ENCODE assay signal across 8 cellular contexts in the genomic region with DNA sequence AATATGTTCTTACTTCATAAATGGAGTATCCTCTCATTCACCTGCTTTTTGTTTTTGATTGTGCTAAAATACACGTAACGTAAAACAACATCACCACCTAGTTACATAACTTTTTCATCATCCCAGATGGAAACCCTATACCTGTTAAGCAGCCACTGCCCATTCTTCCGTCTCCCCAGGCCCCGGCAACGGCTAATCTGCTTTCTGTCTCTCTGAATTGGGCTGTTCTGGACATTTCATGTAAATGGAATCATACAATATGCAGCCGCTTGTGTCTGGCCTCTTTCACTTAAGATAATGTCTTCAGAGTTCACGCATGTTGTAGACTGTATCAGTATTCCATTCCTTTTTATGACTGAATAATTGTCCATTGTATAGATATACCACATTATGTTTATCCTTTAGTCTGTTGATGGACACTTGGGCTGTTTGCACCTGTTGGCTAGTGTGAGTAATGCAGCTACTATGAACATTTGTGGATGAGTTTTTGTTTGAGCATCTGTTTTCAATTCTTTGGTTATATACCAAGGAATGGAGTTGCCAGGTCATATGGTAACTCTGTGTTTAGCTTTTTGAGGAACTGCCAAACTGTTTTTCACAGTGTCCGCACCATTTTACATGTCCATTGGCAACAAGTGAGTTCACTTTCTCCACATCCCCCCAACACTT. TPM values are rescaled to one million over a fixed set of nuclear protein-coding genes. Genes with fewer than 3 reads are reported as not detected.
DNase-seq lines count a peak whose midpoint lies in the region; ATAC-seq, FAIRE-seq and TF ChIP-seq lines count a peak whose summit lies in the region.

No MANE protein-coding gene starts in this region.

- peak overlapping the region in 1 of 2 donors; percentile 34 for H3K27ac Mint-ChIP-seq in stimulated activated naive CD8-positive, alpha-beta T cell treated with anti-CD3 and anti-CD28 coated beads, Interleukin-15, amount 100 ng/mL, for 72 hours

- peaks cover 75% of the 10 kb centered on the region for H3K4me1 Mint-ChIP-seq in stimulated activated naive CD8-positive, alpha-beta T cell treated with anti-CD3 and anti-CD28 coated beads, Interleukin-15, amount 100 ng/mL, for 72 hours

- no peaks in the 10 kb centered on the region for H3K9me3 Mint-ChIP-seq in stimulated activated naive CD8-positive, alpha-beta T cell treated with anti-CD3 and anti-CD28 coated beads, Interleukin-15, amount 100 ng/mL, for 72 hours

- peak overlapping the region; percentile 91 to 95 for H3K4me3 Mint-ChIP-seq in stimulated activated naive CD8-positive, alpha-beta T cell treated with anti-CD3 and anti-CD28 coated beads, Interleukin-15, amount 100 ng/mL, for 72 hours

- no peak overlapping the region for H3K4me3 ChIP-seq in fibroblast of mammary gland (ENCODE audit: control insufficient read depth, low read depth, low read length)

- FAIRE-seq in GM18507 (lab: Jason Lieb, UNC): peak; percentile 49

- TF ChIP-seq CTCF in fibroblast of mammary gland (conservative IDR thresholded peaks at IDR 0.05; ENCODE audit: control insufficient read depth, insufficient read depth, low read depth, low read length): peak; percentile 40

- DNase-seq in AG08396 (ENCODE audit: low spot score) (peak; percentile 57), GM18507 (ENCODE audit: extremely low spot score, insufficient read length, low read depth) (no peak), fibroblast of mammary gland (ENCODE audit: low read depth) (peak; percentile 92), COLO829 (ENCODE audit: low spot score) (no peak), mucosa of gallbladder (ENCODE audit: low spot score) (no peak)
- DNase-seq in stimulated activated naive CD8-positive, alpha-beta T cell treated with anti-CD3 and anti-CD28 coated beads, Interleukin-15, amount 100 ng/mL, for 72 hours: no peak

- ATAC-seq in SK-N-SH treated with all-trans-retinoic acid at 6 μM for 48 hours (peak; percentile 5; the same call in 2 of the 3 replicates), GM18517 (IDR thresholded peaks at IDR 0.05; ENCODE audit: unreplicated experiment) (no peak)
- no peak for ATAC-seq in stimulated activated naive CD8-positive, alpha-beta T cell treated with anti-CD3 and anti-CD28 coated beads, Interleukin-15, amount 100 ng/mL, for 72 hours

- peaks cover 22% of the 10 kb centered on the region for H3K27me3 Mint-ChIP-seq in stimulated activated naive CD8-positive, alpha-beta T cell treated with anti-CD3 and anti-CD28 coated beads, Interleukin-15, amount 100 ng/mL, for 72 hours

TF ChIP-seq in SK-N-SH treated with all-trans-retinoic acid at 6 μM for 48 hours, 23 proteins besides CTCF, POLR2A, EP300 and RAD21:
- TF ChIP-seq GLIS3 (CRISPR knock-in tag; IDR thresholded peaks at IDR 0.05) (no peak), PPARA (CRISPR knock-in tag; IDR thresholded peaks at IDR 0.05; ENCODE audit: borderline replicate concordance) (no peak), ESRRG (CRISPR knock-in tag; IDR thresholded peaks at IDR 0.05) (no peak), SNAI2 (CRISPR knock-in tag; IDR thresholded peaks at IDR 0.05) (peak; percentile 71; the same call in 1 of the 2 replicates), ZNF8 (CRISPR knock-in tag; IDR thresholded peaks at IDR 0.05) (peak; percentile 100), ZFP30 (CRISPR knock-in tag; IDR thresholded peaks at IDR 0.05) (no peak), BACH2 (CRISPR knock-in tag; IDR thresholded peaks at IDR 0.05; ENCODE audit: borderline replicate concordance) (no peak), TCF4 (CRISPR knock-in tag; IDR thresholded peaks at IDR 0.05; ENCODE audit: borderline replicate concordance) (no peak), ARNTL (CRISPR knock-in tag; IDR thresholded peaks at IDR 0.05; ENCODE audit: borderline replicate concordance, low read depth) (no peak), RARB (CRISPR knock-in tag; IDR thresholded peaks at IDR 0.05) (no peak)
- TF ChIP-seq, protein P1, sequence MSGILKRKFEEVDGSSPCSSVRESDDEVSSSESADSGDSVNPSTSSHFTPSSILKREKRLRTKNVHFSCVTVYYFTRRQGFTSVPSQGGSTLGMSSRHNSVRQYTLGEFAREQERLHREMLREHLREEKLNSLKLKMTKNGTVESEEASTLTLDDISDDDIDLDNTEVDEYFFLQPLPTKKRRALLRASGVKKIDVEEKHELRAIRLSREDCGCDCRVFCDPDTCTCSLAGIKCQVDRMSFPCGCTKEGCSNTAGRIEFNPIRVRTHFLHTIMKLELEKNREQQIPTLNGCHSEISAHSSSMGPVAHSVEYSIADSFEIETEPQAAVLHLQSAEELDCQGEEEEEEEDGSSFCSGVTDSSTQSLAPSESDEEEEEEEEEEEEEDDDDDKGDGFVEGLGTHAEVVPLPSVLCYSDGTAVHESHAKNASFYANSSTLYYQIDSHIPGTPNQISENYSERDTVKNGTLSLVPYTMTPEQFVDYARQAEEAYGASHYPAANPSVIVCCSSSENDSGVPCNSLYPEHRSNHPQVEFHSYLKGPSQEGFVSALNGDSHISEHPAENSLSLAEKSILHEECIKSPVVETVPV (CRISPR knock-in tag; IDR thresholded peaks at IDR 0.05): no peak
- TF ChIP-seq, protein P2, sequence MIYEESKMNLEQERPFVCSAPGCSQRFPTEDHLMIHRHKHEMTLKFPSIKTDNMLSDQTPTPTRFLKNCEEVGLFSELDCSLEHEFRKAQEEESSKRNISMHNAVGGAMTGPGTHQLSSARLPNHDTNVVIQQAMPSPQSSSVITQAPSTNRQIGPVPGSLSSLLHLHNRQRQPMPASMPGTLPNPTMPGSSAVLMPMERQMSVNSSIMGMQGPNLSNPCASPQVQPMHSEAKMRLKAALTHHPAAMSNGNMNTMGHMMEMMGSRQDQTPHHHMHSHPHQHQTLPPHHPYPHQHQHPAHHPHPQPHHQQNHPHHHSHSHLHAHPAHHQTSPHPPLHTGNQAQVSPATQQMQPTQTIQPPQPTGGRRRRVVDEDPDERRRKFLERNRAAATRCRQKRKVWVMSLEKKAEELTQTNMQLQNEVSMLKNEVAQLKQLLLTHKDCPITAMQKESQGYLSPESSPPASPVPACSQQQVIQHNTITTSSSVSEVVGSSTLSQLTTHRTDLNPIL (CRISPR knock-in tag; IDR thresholded peaks at IDR 0.05; ENCODE audit: low read depth): no peak
- TF ChIP-seq, protein P3, sequence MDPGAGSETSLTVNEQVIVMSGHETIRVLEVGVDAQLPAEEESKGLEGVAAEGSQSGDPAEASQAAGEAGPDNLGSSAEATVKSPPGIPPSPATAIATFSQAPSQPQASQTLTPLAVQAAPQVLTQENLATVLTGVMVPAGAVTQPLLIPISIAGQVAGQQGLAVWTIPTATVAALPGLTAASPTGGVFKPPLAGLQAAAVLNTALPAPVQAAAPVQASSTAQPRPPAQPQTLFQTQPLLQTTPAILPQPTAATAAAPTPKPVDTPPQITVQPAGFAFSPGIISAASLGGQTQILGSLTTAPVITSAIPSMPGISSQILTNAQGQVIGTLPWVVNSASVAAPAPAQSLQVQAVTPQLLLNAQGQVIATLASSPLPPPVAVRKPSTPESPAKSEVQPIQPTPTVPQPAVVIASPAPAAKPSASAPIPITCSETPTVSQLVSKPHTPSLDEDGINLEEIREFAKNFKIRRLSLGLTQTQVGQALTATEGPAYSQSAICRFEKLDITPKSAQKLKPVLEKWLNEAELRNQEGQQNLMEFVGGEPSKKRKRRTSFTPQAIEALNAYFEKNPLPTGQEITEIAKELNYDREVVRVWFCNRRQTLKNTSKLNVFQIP (CRISPR knock-in tag; IDR thresholded peaks at IDR 0.05; ENCODE audit: borderline replicate concordance, low read depth): no peak

RNA-seq across cellular contexts. Expression of a gene that starts 14.1 kb away (rescaled TPM):
- total RNA-seq in mucosa of gallbladder: 126 TPM

RNA-seq across cellular contexts. Expression of a gene that starts 58.2 kb away (rescaled TPM):
- total RNA-seq in mucosa of gallbladder: 37.5 TPM

Comparison
In these comparisons a context has a peak if more than half of its experiments do, and no peak if none do; other contexts are left out.
1. DNase-seq: peak in AG08396 (single experiment) and fibroblast of mammary gland (single experiment); none in GM18507 (single experiment), stimulated activated naive CD8-positive, alpha-beta T cell treated with anti-CD3 and anti-CD28 coated beads, Interleukin-15, amount 100 ng/mL, for 72 hours (0 of 2), COLO829 (single experiment) and mucosa of gallbladder (single experiment).